In genomic region chr16:72092832-72093447, GRCh38 we compare ENCODE assay signal across 8 cellular contexts. TPM values are rescaled to one million over a fixed set of nuclear protein-coding genes. Genes with fewer than 3 reads are reported as not detected.
A peak's percentile ranks its signal among the peaks of the same experiment; 100 is the strongest.
DNase-seq lines count a peak whose midpoint lies in the region; ATAC-seq and TF ChIP-seq lines count a peak whose summit lies in the region.

No MANE protein-coding gene starts in this region.

- H3K27me3 ChIP-seq in WERI-Rb-1 (ENCODE audit: insufficient read depth, low read depth, severe bottlenecking) (no peaks in the 10 kb centered on the region), neural progenitor cell (no peaks in the 10 kb centered on the region)

- no peak for DNase-seq in CD14-positive monocyte (ENCODE audit: low spot score)
- peak; percentile 42 for DNase-seq in HFF-Myc (ENCODE audit: extremely low read depth, low read depth)
- DNase-seq in WERI-Rb-1: no peak
- DNase-seq in fibroblast of peridontal ligament (ENCODE audit: extremely low read depth): peak; percentile 73
- DNase-seq in neural progenitor cell (ENCODE audit: low spot score): peak; percentile 51

- peak overlapping the region; percentile 93 to 97 for H3K4me3 Mint-ChIP-seq in CD14-positive monocyte
- peak overlapping the region; percentile 99 for H3K4me3 Mint-ChIP-seq in neural progenitor cell

- peak overlapping the region; percentile 94 for H3K4me2 ChIP-seq in neural progenitor cell

- peak overlapping the region; percentile 91 to 98 (median 96) for H3K27ac Mint-ChIP-seq in CD14-positive monocyte
- H3K27ac Mint-ChIP-seq in neural progenitor cell: peak overlapping the region; percentile 84

- ATAC-seq in HG03565 (IDR thresholded peaks at IDR 0.05; ENCODE audit: unreplicated experiment) (no peak), GM21528 (IDR thresholded peaks at IDR 0.05; ENCODE audit: low FRiP score, unreplicated experiment) (no peak), HG03520 (IDR thresholded peaks at IDR 0.05; ENCODE audit: unreplicated experiment) (no peak)

- H3K36me3 ChIP-seq in WERI-Rb-1 (peaks cover 45% of the 10 kb centered on the region), neural progenitor cell (no peaks in the 10 kb centered on the region)

- H4K20me1 ChIP-seq in neural progenitor cell (ENCODE audit: low read depth): no peaks in the 10 kb centered on the region

- H3K4me3 ChIP-seq in HFF-Myc (replicated peaks; ENCODE audit: low read depth, low read length) (peak overlapping the region; percentile 77), WERI-Rb-1 (ENCODE audit: low read depth, low read length) (peak overlapping the region; percentile 98), neural progenitor cell (peak overlapping the region; percentile 75)

- intact Hi-C loops in CD14-positive monocyte (cut with micrococcal nuclease): loop anchor here in 1 of 2 donors (5.0 to 10.0 kb wide), 3 partner anchors 86 to 286 kb away; partner anchors contain the start of genes AP1G1, DHODH and IST1

- no peaks in the 10 kb centered on the region for H3K9me3 Mint-ChIP-seq in CD14-positive monocyte
- no peaks in the 10 kb centered on the region for H3K9me3 Mint-ChIP-seq in neural progenitor cell

- H3K79me2 ChIP-seq in neural progenitor cell (ENCODE audit: low read depth): peaks cover 55% of the 10 kb centered on the region

- H3K27me3 Mint-ChIP-seq in CD14-positive monocyte (ENCODE audit: low read depth in 3 of 3) (no peaks in the 10 kb centered on the region), neural progenitor cell (ENCODE audit: insufficient read depth, low read depth) (no peaks in the 10 kb centered on the region)

- H2AFZ ChIP-seq in neural progenitor cell (replicated peaks): peak overlapping the region; percentile 69

- peaks cover 10% of the 10 kb centered on the region for H3F3A ChIP-seq in neural progenitor cell (ENCODE audit: low read depth)

- H3K36me3 Mint-ChIP-seq in CD14-positive monocyte (peaks cover 51 to 52% of the 10 kb centered on the region in 2 donors), neural progenitor cell (peaks cover 18% of the 10 kb centered on the region)

- peaks cover 11% of the 10 kb centered on the region for H3K4me1 ChIP-seq in neural progenitor cell

- H3K9me3 ChIP-seq in WERI-Rb-1 (ENCODE audit: severe bottlenecking) (no peaks in the 10 kb centered on the region), neural progenitor cell (ENCODE audit: low read depth) (no peaks in the 10 kb centered on the region)

- H3K27ac ChIP-seq in WERI-Rb-1: peak overlapping the region; percentile 66
- H3K27ac ChIP-seq in neural progenitor cell: peak overlapping the region; percentile 5

- H3K4me1 Mint-ChIP-seq in CD14-positive monocyte (peaks cover 35% of the 10 kb centered on the region), neural progenitor cell (peaks cover 19% of the 10 kb centered on the region)

- peak overlapping the region; percentile 43 for H3K9ac ChIP-seq in neural progenitor cell

- no peak for TF ChIP-seq CTCF in CD14-positive monocyte (IDR thresholded peaks at IDR 0.05)
- TF ChIP-seq CTCF in HFF-Myc (IDR thresholded peaks at IDR 0.05; ENCODE audit: low read depth, low read length, missing control alignments): no peak
- TF ChIP-seq CTCF in WERI-Rb-1 (IDR thresholded peaks at IDR 0.05; ENCODE audit: low read depth, low read length): no peak
- TF ChIP-seq CTCF in neural progenitor cell (IDR thresholded peaks at IDR 0.05): no peak

RNA-seq across cellular contexts. Expression of gene TXNL4B, which starts 0.5 kb away (rescaled TPM):
- polyA plus RNA-seq in CD14-positive monocyte: 10 to 100 TPM in 1 of 2 donors, 1 to 10 TPM in 1; 7.0 to 10.9 TPM
- total RNA-seq in neural progenitor cell (ENCODE audit: low replicate concordance): 12.0 and 23.4 TPM in 2 replicates

RNA-seq across cellular contexts. Expression of gene DHX38, which starts 0.7 kb away (rescaled TPM):
- 10 to 100 TPM in 1 of 2 donors, 1 to 10 TPM in 1; 9.1 to 19.2 TPM for polyA plus RNA-seq in CD14-positive monocyte
- total RNA-seq in neural progenitor cell (ENCODE audit: low replicate concordance): 31.6 and 53.2 TPM in 2 replicates

RNA-seq across cellular contexts. Expression of gene HPR, which starts 29.9 kb away (rescaled TPM):
- polyA plus RNA-seq in CD14-positive monocyte: not detected
- 0.37 TPM in 1 of 2 replicates, not detected in the other for total RNA-seq in neural progenitor cell (ENCODE audit: low replicate concordance)

RNA-seq across cellular contexts. Expression of gene HP, which starts 38.6 kb away (rescaled TPM):
- 10 to 100 TPM; 47.8 to 59.4 TPM for polyA plus RNA-seq in CD14-positive monocyte
- total RNA-seq in neural progenitor cell (ENCODE audit: low replicate concordance): not detected in 2 replicates

Comparison
In these comparisons a context has a peak if more than half of its experiments do, and no peak if none do; other contexts are left out.
1. DNase-seq: peak in HFF-Myc (single experiment), fibroblast of peridontal ligament (single experiment) and neural progenitor cell (single experiment); none in CD14-positive monocyte (single experiment) and WERI-Rb-1 (single experiment).
2. Peak in every context shown above with its lines, with median percentiles within 50 percentile points of each other: H3K4me3 ChIP-seq.